ENCODE assay signal across 1 cellular context in the genomic region with DNA sequence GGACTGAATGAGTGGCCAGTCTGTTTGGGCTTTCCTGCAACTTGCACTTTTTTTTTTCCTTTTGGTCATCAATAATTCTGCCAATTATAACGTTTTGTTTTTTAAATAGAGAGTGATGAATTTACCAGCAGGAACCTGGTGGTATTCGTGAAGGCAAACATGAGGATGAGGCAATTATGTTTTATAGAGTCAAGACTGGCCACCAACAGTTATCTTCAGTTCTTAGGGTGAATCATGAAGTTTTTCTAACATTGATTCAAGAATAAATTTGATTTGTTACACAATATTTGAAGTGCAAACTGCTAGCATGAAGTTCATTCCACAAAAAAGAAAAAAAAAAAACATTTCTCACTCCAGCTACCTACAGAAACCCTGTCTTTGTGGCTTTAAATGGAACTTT.
TF ChIP-seq lines count a peak whose summit lies in the region.

No MANE protein-coding gene starts in this region.

TF ChIP-seq in WTC11, 78 proteins besides CTCF, POLR2A, EP300 and RAD21 (continued from another document):
- TF ChIP-seq ZNF512 (CRISPR knock-in tag; IDR thresholded peaks at IDR 0.05; ENCODE audit: borderline replicate concordance) (no peak), FOXJ3 (CRISPR knock-in tag; IDR thresholded peaks at IDR 0.05; ENCODE audit: borderline replicate concordance) (no peak), CBFB (CRISPR knock-in tag; IDR thresholded peaks at IDR 0.05; ENCODE audit: low read depth) (no peak), RELA (CRISPR knock-in tag; IDR thresholded peaks at IDR 0.05; ENCODE audit: borderline replicate concordance) (no peak)
